Comparison of ENCODE assay signal across 12 cellular contexts in genomic region chr19:2547033-2547680, GRCh38.
A peak's percentile ranks its signal among the peaks of the same experiment; 100 is the strongest.
DNase-seq lines count a peak whose midpoint lies in the region; ATAC-seq, FAIRE-seq and TF ChIP-seq lines count a peak whose summit lies in the region.
"Had no signal": no experiment of that assay in that cellular context is flagged by ENCODE, and none has a peak within 500 bp of the region (broad histone marks: within the 10 kb centered on the region; RNA-seq: fewer than 3 reads in every experiment).

No MANE protein-coding gene starts in this region.

- H3K4ac ChIP-seq in trophoblast cell (ENCODE audit: low read depth, low read length), result no peak overlapping the region

- TF ChIP-seq CTCF in CD14-positive monocyte (IDR thresholded peaks at IDR 0.05), result no peak
- no peak for TF ChIP-seq CTCF in ascending aorta (IDR thresholded peaks at IDR 0.05)

- ATAC-seq in GM21723 (IDR thresholded peaks at IDR 0.05; ENCODE audit: unreplicated experiment), result no peak

- H3K36me3 Mint-ChIP-seq in CD14-positive monocyte, result no peaks in the 10 kb centered on the region
- no peaks in the 10 kb centered on the region for H3K36me3 Mint-ChIP-seq in activated T-helper 2 cell treated with anti-CD3 and anti-CD28 coated beads, Interferon-gamma antibody, Interleukin-2, Interleukin-4, amounts not matched to agents 10 μg/mL and 5 μg/mL and 100 μg/mL, durations not matched to agents 14 hours and 24 hours and 36 hours (ENCODE audit: low read depth)
- H3K36me3 Mint-ChIP-seq: activated naive CD4-positive, alpha-beta T cell treated with anti-CD3 and anti-CD28 coated beads, Interleukin-2, amount 50 U/mL, for 24 hours had no signal

- no peak overlapping the region for H3K4me2 ChIP-seq in trophoblast cell (ENCODE audit: low read length)
- H3K4me2 ChIP-seq: PC-9 had no signal

- WGBS in trophoblast cell (ENCODE audit: extremely low coverage, insufficient coverage, insufficient read length), result no CpG with 5 or more reads among the region's 15 CpGs

- peak overlapping the region in 6 of 7 donors; percentile 35 to 84 (median 80) for H3K27ac Mint-ChIP-seq in CD14-positive monocyte
- H3K27ac Mint-ChIP-seq in activated T-helper 2 cell treated with anti-CD3 and anti-CD28 coated beads, Interferon-gamma antibody, Interleukin-2, Interleukin-4, amounts not matched to agents 10 μg/mL and 5 μg/mL and 100 μg/mL, durations not matched to agents 14 hours and 24 hours and 36 hours, result no peak overlapping the region
- H3K27ac Mint-ChIP-seq: activated naive CD4-positive, alpha-beta T cell treated with anti-CD3 and anti-CD28 coated beads, Interleukin-2, amount 50 U/mL, for 24 hours; T-helper 2 cell treated with Interferon-gamma antibody and Interleukin-4, amounts not matched to agents 5 μg/mL and 100 μg/mL, for 36 hours had no signal

- H3K4me3 ChIP-seq in ascending aorta (no peak overlapping the region), trophoblast cell (ENCODE audit: low read depth, low read length) (no peak overlapping the region)
- H3K4me3 ChIP-seq: PC-9 had no signal

- H2BK120ac ChIP-seq in trophoblast cell (ENCODE audit: insufficient read depth, low read length, poor library complexity), result peak overlapping the region; percentile 65

- no peak overlapping the region for H3K9ac ChIP-seq in trophoblast cell (ENCODE audit: low read length)

- H3K4me1 Mint-ChIP-seq in CD14-positive monocyte, result peaks cover 60% of the 10 kb centered on the region
- peaks cover 18% of the 10 kb centered on the region for H3K4me1 Mint-ChIP-seq in activated T-helper 2 cell treated with anti-CD3 and anti-CD28 coated beads, Interferon-gamma antibody, Interleukin-2, Interleukin-4, amounts not matched to agents 10 μg/mL and 5 μg/mL and 100 μg/mL, durations not matched to agents 14 hours and 24 hours and 36 hours (ENCODE audit: low read depth)

- peak overlapping the region; percentile 90 to 97 for H3K27ac ChIP-seq in ascending aorta
- H3K27ac ChIP-seq in trophoblast cell (ENCODE audit: low read depth, low read length), result no peak overlapping the region
- H3K27ac ChIP-seq: PC-9 had no signal

- H3K14ac ChIP-seq in trophoblast cell (ENCODE audit: low read length), result peak overlapping the region; percentile 61

- no peak overlapping the region for H3K4me3 Mint-ChIP-seq in CD14-positive monocyte
- H3K4me3 Mint-ChIP-seq in activated T-helper 2 cell treated with anti-CD3 and anti-CD28 coated beads, Interferon-gamma antibody, Interleukin-2, Interleukin-4, amounts not matched to agents 10 μg/mL and 5 μg/mL and 100 μg/mL, durations not matched to agents 14 hours and 24 hours and 36 hours (ENCODE audit: low read depth), result no peak overlapping the region
- H3K4me3 Mint-ChIP-seq: activated naive CD4-positive, alpha-beta T cell treated with anti-CD3 and anti-CD28 coated beads, Interleukin-2, amount 50 U/mL, for 24 hours; T-helper 2 cell treated with Interferon-gamma antibody and Interleukin-4, amounts not matched to agents 5 μg/mL and 100 μg/mL, for 36 hours had no signal

- H3K79me1 ChIP-seq in trophoblast cell (ENCODE audit: low read length), result peaks cover 46% of the 10 kb centered on the region

- no peak overlapping the region for H2AFZ ChIP-seq in trophoblast cell (ENCODE audit: insufficient read depth, low read length, poor library complexity)
- H2AFZ ChIP-seq: PC-9 had no signal

- H3K9me3 ChIP-seq in ascending aorta, result no peaks in the 10 kb centered on the region
- H3K9me3 ChIP-seq in trophoblast cell (ENCODE audit: insufficient read depth, low read depth, low read length), result peaks cover 3% of the 10 kb centered on the region

- H2AK5ac ChIP-seq in trophoblast cell (ENCODE audit: low read length), result peak overlapping the region; percentile 45

- FAIRE-seq in GM12892 (lab: Jason Lieb, UNC), result no peak

- peaks cover 0 to 4% (median 0%) of the 10 kb centered on the region in 7 donors for H3K9me3 Mint-ChIP-seq in CD14-positive monocyte
- H3K9me3 Mint-ChIP-seq in activated T-helper 2 cell treated with anti-CD3 and anti-CD28 coated beads, Interferon-gamma antibody, Interleukin-2, Interleukin-4, amounts not matched to agents 10 μg/mL and 5 μg/mL and 100 μg/mL, durations not matched to agents 14 hours and 24 hours and 36 hours, result peaks cover 3% of the 10 kb centered on the region
- H3K9me3 Mint-ChIP-seq: activated naive CD4-positive, alpha-beta T cell treated with anti-CD3 and anti-CD28 coated beads, Interleukin-2, amount 50 U/mL, for 24 hours; T-helper 2 cell treated with Interferon-gamma antibody and Interleukin-4, amounts not matched to agents 5 μg/mL and 100 μg/mL, for 36 hours had no signal

- peaks cover 5 to 7% (median 6%) of the 10 kb centered on the region in 3 donors for H3K27me3 Mint-ChIP-seq in CD14-positive monocyte (ENCODE audit: low read depth in 3 of 3)
- no peaks in the 10 kb centered on the region for H3K27me3 Mint-ChIP-seq in activated T-helper 2 cell treated with anti-CD3 and anti-CD28 coated beads, Interferon-gamma antibody, Interleukin-2, Interleukin-4, amounts not matched to agents 10 μg/mL and 5 μg/mL and 100 μg/mL, durations not matched to agents 14 hours and 24 hours and 36 hours (ENCODE audit: low read depth)
- H3K27me3 Mint-ChIP-seq: activated naive CD4-positive, alpha-beta T cell treated with anti-CD3 and anti-CD28 coated beads, Interleukin-2, amount 50 U/mL, for 24 hours had no signal

- peak overlapping the region; percentile 62 for H2BK5ac ChIP-seq in trophoblast cell (ENCODE audit: low read depth, low read length, poor library complexity)

- peaks cover 30 to 45% of the 10 kb centered on the region in 2 donors for H3K4me1 ChIP-seq in ascending aorta
- peaks cover 33 to 39% of the 10 kb centered on the region in 2 experiments for H3K4me1 ChIP-seq in trophoblast cell (ENCODE audit: control insufficient read depth in 1 of 2, insufficient read depth in 2 of 2, low read length in 2 of 2)

- peak overlapping the region; percentile 76 for H2BK12ac ChIP-seq in trophoblast cell (ENCODE audit: low read length)

- H4K12ac ChIP-seq in trophoblast cell (ENCODE audit: low read depth, low read length), result peak overlapping the region; percentile 11

- peaks cover 16% of the 10 kb centered on the region for H3K79me2 ChIP-seq in trophoblast cell (ENCODE audit: control insufficient read depth, insufficient read depth, low read length, poor library complexity)

- no peak overlapping the region for H3K23ac ChIP-seq in trophoblast cell (ENCODE audit: low read length)

- H3K27me3 ChIP-seq in ascending aorta (no peaks in the 10 kb centered on the region), trophoblast cell (ENCODE audit: insufficient read depth, low read length) (no peaks in the 10 kb centered on the region)

- H4K8ac ChIP-seq in trophoblast cell (ENCODE audit: low read depth, low read length), result peak overlapping the region; percentile 48

- intact Hi-C loops in CD14-positive monocyte (cut with micrococcal nuclease), result loop anchor here (5.0 kb wide), 2 partner anchors 70 to 80 kb away; partner anchors contain the start of gene GADD45B (in 1 of the 2)
- intact Hi-C loops in ascending aorta (cut with DNase I), result loop anchor here (2.0 kb wide), 3 partner anchors 30 to 72 kb away; no protein-coding TSS in a partner anchor
- intact Hi-C loops in activated T-helper 2 cell treated with anti-CD3 and anti-CD28 coated beads, Interferon-gamma antibody, Interleukin-2, Interleukin-4, amounts not matched to agents 10 μg/mL and 5 μg/mL and 100 μg/mL, durations not matched to agents 14 hours and 24 hours and 36 hours (cut with micrococcal nuclease), result no loop called here

- TF ChIP-seq POLR2A in GM12892 (IDR thresholded peaks at IDR 0.05; ENCODE audit: low read depth, low read length), result no peak
- TF ChIP-seq POLR2A in erythroblast (IDR thresholded peaks at IDR 0.05; ENCODE audit: low read length), result no peak

- H3K18ac ChIP-seq in trophoblast cell (ENCODE audit: low read length), result peak overlapping the region; percentile 10

- no peak for DNase-seq in CD14-positive monocyte (ENCODE audit: low spot score)
- DNase-seq in ascending aorta (ENCODE audit: low spot score in 2 of 2), result no peak
- peak; percentile 49 for DNase-seq in islet precursor cell
- no peak for DNase-seq in trophoblast cell
- no peak for DNase-seq in GM12892 (ENCODE audit: insufficient read length)
- no peak for DNase-seq in erythroblast (lab: John Stamatoyannopoulos, UW)
- no peak for DNase-seq in activated T-helper 2 cell treated with anti-CD3 and anti-CD28 coated beads, Interferon-gamma antibody, Interleukin-2, Interleukin-4, amounts not matched to agents 10 μg/mL and 5 μg/mL and 100 μg/mL, durations not matched to agents 14 hours and 24 hours and 36 hours (ENCODE audit: low spot score)
- DNase-seq: activated CD8-positive, alpha-beta memory T cell treated with anti-CD3 and anti-CD28 coated beads for 24 hours had no signal

- H3K36me3 ChIP-seq in ascending aorta, result no peaks in the 10 kb centered on the region
- no peaks in the 10 kb centered on the region for H3K36me3 ChIP-seq in trophoblast cell (ENCODE audit: control insufficient read depth in 1 of 2, insufficient read depth in 2 of 2, low read length in 2 of 2)

- peak overlapping the region; percentile 86 for H4K91ac ChIP-seq in trophoblast cell (ENCODE audit: low read depth, low read length)
